Comparison of ENCODE assay signal across 8 cellular contexts in genomic region chr12:130839770-130840355, GRCh38. TPM values are rescaled to one million over a fixed set of nuclear protein-coding genes. Genes with fewer than 3 reads are reported as not detected.
DNase-seq lines count a peak whose midpoint lies in the region; ATAC-seq, FAIRE-seq and TF ChIP-seq lines count a peak whose summit lies in the region.

No MANE protein-coding gene starts in this region.

- H3K36me3 ChIP-seq in keratinocyte (ENCODE audit: control insufficient read depth in 2 of 2, extremely low read depth in 1 of 2, insufficient read depth in 2 of 2, low read length in 2 of 2) (peaks cover 0 to 1% of the 10 kb centered on the region in 2 experiments), testis (ENCODE audit: low read depth, missing control alignments) (no peaks in the 10 kb centered on the region)

- dilution Hi-C loops in keratinocyte (cut with MboI; ENCODE audit: extremely low pct_ligation_motif_present, low sequenced_read_pairs): no loop called here

- no peaks in the 10 kb centered on the region for H3K36me3 Mint-ChIP-seq in activated T-cell treated with anti-CD3 and anti-CD28 coated beads, Interleukin-2, amount 50 U/mL, for 4 hours (ENCODE audit: insufficient read depth)
- no peaks in the 10 kb centered on the region for H3K36me3 Mint-ChIP-seq in activated CD8-positive, alpha-beta T cell treated with anti-CD3 and anti-CD28 coated beads for 36 hours (ENCODE audit: low read depth)

- no peaks in the 10 kb centered on the region for H3K9me3 Mint-ChIP-seq in activated T-cell treated with anti-CD3 and anti-CD28 coated beads, Interleukin-2, amount 50 U/mL, for 4 hours
- H3K9me3 Mint-ChIP-seq in activated CD8-positive, alpha-beta T cell treated with anti-CD3 and anti-CD28 coated beads for 36 hours: no peaks in the 10 kb centered on the region

- H3K4me2 ChIP-seq in keratinocyte (ENCODE audit: control insufficient read depth, extremely low read depth, insufficient read depth, low read depth, low read length): peak overlapping the region; percentile 77

- H3K27me3 ChIP-seq in keratinocyte (ENCODE audit: control insufficient read depth, extremely low read depth, insufficient read depth, low read length) (no peaks in the 10 kb centered on the region), testis (no peaks in the 10 kb centered on the region)

- H3K4me3 ChIP-seq in keratinocyte (ENCODE audit: control insufficient read depth in 2 of 3, extremely low read depth in 1 of 3, insufficient read depth in 2 of 3, low read depth in 1 of 3, low read length in 3 of 3) (peak overlapping the region in 1 of 3 experiments; percentile 52), testis (peak overlapping the region; percentile 54 to 95)

- no peak for DNase-seq in activated T-cell treated with anti-CD3 and anti-CD28 coated beads, Interleukin-2, amount 50 U/mL, for 4 hours
- DNase-seq in activated T-cell treated with anti-CD3 and anti-CD28 coated beads for 4 hours (no peak), keratinocyte (ENCODE audit: low read depth, low spot score) (no peak), testis (no peak), A172 (ENCODE audit: low spot score) (no peak)
- DNase-seq in activated CD8-positive, alpha-beta T cell treated with anti-CD3 and anti-CD28 coated beads for 36 hours: no peak

- H3K27me3 Mint-ChIP-seq in activated T-cell treated with anti-CD3 and anti-CD28 coated beads, Interleukin-2, amount 50 U/mL, for 4 hours (ENCODE audit: low read depth): no peaks in the 10 kb centered on the region
- H3K27me3 Mint-ChIP-seq in activated CD8-positive, alpha-beta T cell treated with anti-CD3 and anti-CD28 coated beads for 36 hours: no peaks in the 10 kb centered on the region

- H3K9me3 ChIP-seq in keratinocyte (ENCODE audit: control insufficient read depth, low read depth, low read length) (no peaks in the 10 kb centered on the region), testis (no peaks in the 10 kb centered on the region)

- FAIRE-seq in keratinocyte (lab: Jason Lieb, UNC): no peak

- intact Hi-C loops in activated CD8-positive, alpha-beta T cell treated with anti-CD3 and anti-CD28 coated beads for 36 hours (cut with micrococcal nuclease): loop anchor here (5.0 kb wide), 1 partner anchor 32 kb away; the partner anchor contains the start of gene RAN
- intact Hi-C loops in testis (cut with DNase I; ENCODE audit: low total_unique reads): no loop called here

- H3K9ac ChIP-seq in keratinocyte (ENCODE audit: control insufficient read depth, extremely low read depth, insufficient read depth, low read length): peak overlapping the region; percentile 6

- H4K20me1 ChIP-seq in keratinocyte (ENCODE audit: control insufficient read depth, extremely low read depth, insufficient read depth, low read length): no peaks in the 10 kb centered on the region

- no peaks in the 10 kb centered on the region for H3K9me1 ChIP-seq in keratinocyte (ENCODE audit: control insufficient read depth, extremely low read depth, insufficient read depth, low read length)

- H2AFZ ChIP-seq in keratinocyte (ENCODE audit: control insufficient read depth, low read length): peak overlapping the region; percentile 78

- POLR2A ChIA-PET in activated CD8-positive, alpha-beta T cell treated with anti-CD3 and anti-CD28 coated beads for 36 hours (lab: Charles Lee): interaction anchor here (1.1 to 1.7 kb wide), 3 partner anchors 10 to 38 kb away, joined by 3 to 8 read pairs (median 6); no protein-coding TSS in a partner anchor

- peaks cover 24% of the 10 kb centered on the region for H3K4me1 Mint-ChIP-seq in activated T-cell treated with anti-CD3 and anti-CD28 coated beads, Interleukin-2, amount 50 U/mL, for 4 hours (ENCODE audit: low read depth)
- peaks cover 30% of the 10 kb centered on the region for H3K4me1 Mint-ChIP-seq in activated CD8-positive, alpha-beta T cell treated with anti-CD3 and anti-CD28 coated beads for 36 hours (ENCODE audit: low read depth)

- ATAC-seq in activated T-cell treated with anti-CD3 and anti-CD28 coated beads, Interleukin-2, amount 50 U/mL, for 4 hours: no peak
- ATAC-seq in activated CD8-positive, alpha-beta T cell treated with anti-CD3 and anti-CD28 coated beads for 36 hours: no peak
- ATAC-seq in GM18498 (IDR thresholded peaks at IDR 0.05; ENCODE audit: unreplicated experiment): no peak
- ATAC-seq in HG02852 (IDR thresholded peaks at IDR 0.05; ENCODE audit: unreplicated experiment): no peak

- no peak for TF ChIP-seq CTCF in activated CD8-positive, alpha-beta T cell treated with anti-CD3 and anti-CD28 coated beads for 36 hours (IDR thresholded peaks at IDR 0.05)
- TF ChIP-seq CTCF in keratinocyte (optimal IDR thresholded peaks at IDR 0.05 in 1 of 3, IDR thresholded peaks at IDR 0.05 in 1 of 3, conservative IDR thresholded peaks at IDR 0.05 in 1 of 3; ENCODE audit: extremely low read depth in 1 of 3, insufficient read depth in 2 of 3, low read length in 3 of 3) (no peak), testis (IDR thresholded peaks at IDR 0.05) (no peak)

- H3K4me1 ChIP-seq in keratinocyte (ENCODE audit: control insufficient read depth, extremely low read depth, insufficient read depth, low read length) (peaks cover 15% of the 10 kb centered on the region), testis (peaks cover 13% of the 10 kb centered on the region)

- H3K27ac Mint-ChIP-seq in activated CD8-positive, alpha-beta T cell treated with anti-CD3 and anti-CD28 coated beads for 36 hours: peak overlapping the region; percentile 65

- WGBS in testis, 2 donors: 32 to 34% methylated on average over 11 of the region's 11 CpGs

- H3K27ac ChIP-seq in keratinocyte (ENCODE audit: control insufficient read depth, insufficient read depth, low read length): no peak overlapping the region
- peak overlapping the region in 1 of 2 donors; percentile 77 for H3K27ac ChIP-seq in testis

- H3K4me3 Mint-ChIP-seq in activated T-cell treated with anti-CD3 and anti-CD28 coated beads, Interleukin-2, amount 50 U/mL, for 4 hours: peak overlapping the region; percentile 76
- H3K4me3 Mint-ChIP-seq in activated CD8-positive, alpha-beta T cell treated with anti-CD3 and anti-CD28 coated beads for 36 hours: peak overlapping the region; percentile 70

- no peak for TF ChIP-seq POLR2A in testis (IDR thresholded peaks at IDR 0.05)

- CTCF ChIA-PET in activated CD8-positive, alpha-beta T cell treated with anti-CD3 and anti-CD28 coated beads for 36 hours (lab: Charles Lee): interaction anchor here (0.9 kb wide), 2 partner anchors 14 to 31 kb away, joined by 3 to 5 read pairs; no protein-coding TSS in a partner anchor

- peaks cover 32% of the 10 kb centered on the region for H3K79me2 ChIP-seq in keratinocyte (ENCODE audit: control insufficient read depth, insufficient read depth, low read length)

RNA-seq across cellular contexts. Expression of gene STX2, which starts 0.8 kb away (rescaled TPM):
- total RNA-seq in activated T-cell treated with anti-CD3 and anti-CD28 coated beads, Interleukin-2, amount 50 U/mL, for 4 hours: 10 to 100 TPM; 12.2 to 13.4 (median 12.7) TPM
- 10 to 100 TPM; 11.8 to 12.4 TPM for total RNA-seq in activated CD8-positive, alpha-beta T cell treated with anti-CD3 and anti-CD28 coated beads for 36 hours
- 14.8 to 24.1 TPM (median 18.9 TPM) in 3 replicates for polyA plus RNA-seq in keratinocyte
- 45.9 TPM for polyA plus RNA-seq in keratinocyte (2011; ENCODE audit: low read depth)
- 12.7 and 18.4 TPM in 2 replicates for polyA plus RNA-seq in keratinocyte (2011; cell fraction: cytosol; rRNA removed)
- polyA plus RNA-seq in keratinocyte (2011; cell fraction: nucleus; rRNA removed): 39.9 and 45.8 TPM in 2 replicates
- polyA plus RNA-seq in keratinocyte (2012; ENCODE audit: low replicate concordance): 5.6 and 16.1 TPM in 2 replicates
- polyA minus RNA-seq in keratinocyte: 6.2 to 13.8 TPM (median 6.9 TPM) in 3 replicates
- 9.8 TPM for polyA minus RNA-seq in keratinocyte (2011; cell fraction: cytosol; rRNA and poly(A)+ RNA removed)
- polyA minus RNA-seq in keratinocyte (2011; cell fraction: nucleus; rRNA and poly(A)+ RNA removed): 4.9 and 9.9 TPM in 2 replicates
- total RNA-seq in testis: 10 to 100 TPM; 27.3 to 33.5 TPM
- 39.5 TPM for polyA plus RNA-seq in testis (ENCODE audit: insufficient read depth, low read depth, low replicate concordance)
- 45.1 and 50.5 TPM in 2 replicates for total RNA-seq in A172 (2014; rRNA removed; shearing (Covaris generic))

RNA-seq across cellular contexts. Expression of gene RAN, which starts 32.0 kb away (rescaled TPM):
- total RNA-seq in activated T-cell treated with anti-CD3 and anti-CD28 coated beads, Interleukin-2, amount 50 U/mL, for 4 hours: 1,000 to 10,000 TPM; 2,485 to 2,586 (median 2,511) TPM
- total RNA-seq in activated CD8-positive, alpha-beta T cell treated with anti-CD3 and anti-CD28 coated beads for 36 hours: 1,000 to 10,000 TPM; 2,177 to 2,247 TPM
- polyA plus RNA-seq in keratinocyte (1,539 to 2,211 TPM (median 2,045 TPM) in 3 replicates), testis (ENCODE audit: insufficient read depth, low read depth, low replicate concordance) (966 TPM)
- 305 TPM for polyA plus RNA-seq in keratinocyte (2011; ENCODE audit: low read depth)
- polyA plus RNA-seq in keratinocyte (2011; cell fraction: cytosol; rRNA removed): 2,214 and 2,626 TPM in 2 replicates
- 1,145 and 1,369 TPM in 2 replicates for polyA plus RNA-seq in keratinocyte (2011; cell fraction: nucleus; rRNA removed)
- 822 and 1,372 TPM in 2 replicates for polyA plus RNA-seq in keratinocyte (2012; ENCODE audit: low replicate concordance)
- 358 to 1,328 TPM (median 961 TPM) in 3 replicates for polyA minus RNA-seq in keratinocyte
- polyA minus RNA-seq in keratinocyte (2011; cell fraction: cytosol; rRNA and poly(A)+ RNA removed): 528 TPM
- 168 and 300 TPM in 2 replicates for polyA minus RNA-seq in keratinocyte (2011; cell fraction: nucleus; rRNA and poly(A)+ RNA removed)
- total RNA-seq in testis: 100 to 1,000 TPM; 289 to 304 TPM
- 719 and 793 TPM in 2 replicates for total RNA-seq in A172 (2014; rRNA removed; shearing (Covaris generic))
